In the genomic region with DNA sequence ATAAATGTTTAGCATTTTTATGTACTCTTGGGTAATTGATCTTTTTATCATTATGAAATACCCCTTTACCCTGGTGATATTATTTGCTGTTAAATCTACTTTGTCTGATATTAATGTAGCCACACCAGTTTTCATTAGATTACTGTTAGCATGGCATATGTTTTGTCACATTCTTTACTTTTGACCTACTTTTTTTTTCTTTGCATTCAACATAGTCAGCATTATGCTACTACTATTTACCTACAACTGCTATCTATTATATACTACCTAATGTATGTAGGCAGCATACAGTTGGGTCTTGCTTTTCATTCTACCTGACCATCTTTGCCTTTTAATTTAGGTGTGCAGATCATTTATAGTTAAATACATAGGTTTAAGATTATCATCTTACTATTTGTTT, we compare ENCODE assay signal across 21 cellular contexts.
"Had no signal": no experiment of that assay in that cellular context is flagged by ENCODE, and none has a peak within 500 bp of the region (broad histone marks: within the 10 kb centered on the region; RNA-seq: fewer than 3 reads in every experiment).

No MANE protein-coding gene starts in this region.

- FAIRE-seq: colon, endothelial cell of umbilical vein, keratinocyte had no signal

- H3K4me3 ChIP-seq: coronary artery, dorsolateral prefrontal cortex, esophagus muscularis mucosa, heart right ventricle, left lung, lower lobe of right lung, mucosa of descending colon had no signal

- H3K27ac ChIP-seq: coronary artery, dorsolateral prefrontal cortex, esophagus muscularis mucosa, foreskin keratinocyte, heart right ventricle, left lung, lower lobe of right lung had no signal

- H3K9me3 ChIP-seq: lower lobe of right lung, mucosa of descending colon had no signal

- H3K36me3 Mint-ChIP-seq: mesothelial cell of epicardium had no signal

- H3K27ac Mint-ChIP-seq: mesothelial cell of epicardium had no signal

- ATAC-seq: foreskin keratinocyte, heart right ventricle, left cardiac atrium, left lung, left ventricle myocardium superior, lower lobe of right lung, mucosa of descending colon had no signal

- H3K36me3 ChIP-seq: esophagus muscularis mucosa, heart right ventricle, left lung, lower lobe of right lung had no signal

- H3K4me1 ChIP-seq: esophagus muscularis mucosa, foreskin keratinocyte, heart right ventricle, left lung, lower lobe of right lung had no signal

- H3K4me3 Mint-ChIP-seq: mesothelial cell of epicardium had no signal

- DNase-seq: dermis blood vessel endothelial cell; dorsolateral prefrontal cortex; effector CD4-positive, alpha-beta T cell; effector memory CD4-positive, alpha-beta T cell; foreskin keratinocyte; glutamatergic neuron; head of caudate nucleus; heart right ventricle; hippocampal formation; left cardiac atrium; left lung; left ventricle myocardium superior; lower lobe of right lung; mesenchymal stem cell; mucosa of descending colon had no signal

- H3K4me1 Mint-ChIP-seq: mesothelial cell of epicardium had no signal

- H3K27me3 ChIP-seq: dorsolateral prefrontal cortex, esophagus muscularis mucosa, foreskin keratinocyte, heart right ventricle, left lung had no signal
